16 cellular contexts compared by ENCODE assay signal in the genomic region with DNA sequence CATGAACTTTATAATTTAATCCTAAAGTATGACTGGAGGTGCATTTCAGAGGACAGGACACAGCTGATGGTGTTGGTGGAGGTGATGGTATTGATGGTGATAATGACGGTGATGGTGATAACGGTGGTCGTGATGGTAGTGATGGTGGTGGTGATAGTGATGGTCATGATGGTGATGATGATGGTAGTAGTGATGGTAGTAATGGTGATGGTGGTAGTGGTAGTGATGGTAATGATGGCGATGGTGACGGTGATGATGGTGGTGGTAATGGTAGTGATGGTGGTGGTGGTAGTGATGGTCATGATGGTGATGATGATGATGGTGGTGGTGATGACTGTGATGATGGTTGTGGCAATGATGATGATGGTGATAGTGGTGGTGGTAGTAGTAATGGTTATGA. TPM values are rescaled to one million over a fixed set of nuclear protein-coding genes. Genes with fewer than 3 reads are reported as not detected.
DNase-seq lines count a peak whose midpoint lies in the region; ATAC-seq and TF ChIP-seq lines count a peak whose summit lies in the region.
"Had no signal": no experiment of that assay in that cellular context is flagged by ENCODE, and none has a peak within 500 bp of the region (broad histone marks: within the 10 kb centered on the region; RNA-seq: fewer than 3 reads in every experiment).

No MANE protein-coding gene starts in this region.

- no peak for TF ChIP-seq CTCF in H9 (conservative IDR thresholded peaks at IDR 0.05)
- no peak for TF ChIP-seq CTCF in IMR-90 (conservative IDR thresholded peaks at IDR 0.05; ENCODE audit: low read depth, low read length)
- no peak for TF ChIP-seq CTCF in esophagus muscularis mucosa (IDR thresholded peaks at IDR 0.05)

- peaks cover 5 to 6% of the 10 kb centered on the region in 2 experiments; a peak in 4 of 5 replicates for H3K9me3 Mint-ChIP-seq in H9

- H3K36me3 Mint-ChIP-seq in H9 (ENCODE audit: insufficient read depth in 1 of 3, low read depth in 3 of 3) = peaks cover 4 to 5% (median 5%) of the 10 kb centered on the region in 3 experiments; a peak in 6 of 7 replicates

- H2AK5ac ChIP-seq in H9 (ENCODE audit: insufficient read length, low read length) = no peak overlapping the region
- H2AK5ac ChIP-seq in IMR-90 (ENCODE audit: low read depth, low read length) = 0 out of 2 replicates have a peak overlapping the region, but pooled peaks have one; percentile 0

- no peak overlapping the region for H3K14ac ChIP-seq in H9 (ENCODE audit: insufficient read depth, low read length)
- no peak overlapping the region for H3K14ac ChIP-seq in IMR-90 (replicated peaks; ENCODE audit: low read depth, low read length)

- H2BK15ac ChIP-seq in H9 (ENCODE audit: low read depth, low read length) (no peak overlapping the region), IMR-90 (ENCODE audit: low read depth, low read length) (no peak overlapping the region)

- H3K27me3 Mint-ChIP-seq in H9 (ENCODE audit: low read depth) = peaks cover 68% of the 10 kb centered on the region
- H3K27me3 Mint-ChIP-seq: CD4-positive, alpha-beta T cell had no signal

- DNase-seq in H9 (no peak), IMR-90 (no peak), esophagus muscularis mucosa (ENCODE audit: extremely low spot score) (peak; percentile 24), HPDE6-E6E7 (ENCODE audit: extremely low spot score) (no peak), RKO (ENCODE audit: low spot score) (no peak)
- DNase-seq: ACHN; BE2C; C1 segment of cervical spinal cord; CD4-positive, alpha-beta T cell; DMS153; DMS79; GDM1; GM23248 had no signal

- H4K20me1 ChIP-seq in H9 (ENCODE audit: control insufficient read depth, insufficient read depth, insufficient read length) = no peaks in the 10 kb centered on the region
- H4K20me1 ChIP-seq in IMR-90 (ENCODE audit: insufficient read depth, low read length) = no peaks in the 10 kb centered on the region

- ATAC-seq in IMR-90 (ENCODE audit: low read depth) (no peak), GM21526 (IDR thresholded peaks at IDR 0.05; ENCODE audit: low FRiP score, unreplicated experiment) (no peak)
- ATAC-seq: HCT116 had no signal

- no peak overlapping the region for H2BK20ac ChIP-seq in H9 (ENCODE audit: low read depth, low read length, poor library complexity, severe bottlenecking)
- no peak overlapping the region for H2BK20ac ChIP-seq in IMR-90 (ENCODE audit: low read depth, low read length)

- H3K27ac Mint-ChIP-seq in H9 = no peak overlapping the region
- H3K27ac Mint-ChIP-seq: CD4-positive, alpha-beta T cell had no signal

- no CpG with 5 or more reads among the region's 5 CpGs for WGBS in H9 (ENCODE audit: extremely low coverage, insufficient read length, low lambda C conversion rate)
- WGBS in IMR-90 (ENCODE audit: extremely low coverage in 2 of 2, insufficient read length in 1 of 2), 2 experiments = 90% methylated on average over 5 of the region's 5 CpGs; no CpG with 5 or more reads in 1 of the 2 experiments
- WGBS in esophagus muscularis mucosa = 99% methylated on average over 5 of the region's 5 CpGs

- H3K79me2 ChIP-seq in H9 (ENCODE audit: insufficient read depth, low read length) = no peaks in the 10 kb centered on the region

- H3K4me3 Mint-ChIP-seq in H9 = no peak overlapping the region; a peak in 1 of 5 replicates
- H3K4me3 Mint-ChIP-seq: CD4-positive, alpha-beta T cell had no signal

- H3K9ac ChIP-seq in H9 (ENCODE audit: extremely low read depth, insufficient read length, low read length) (no peak overlapping the region), IMR-90 (ENCODE audit: low read depth, low read length) (no peak overlapping the region)
- H3K9ac ChIP-seq: GM23248, KMS-11 had no signal

- H3K4me3 ChIP-seq in IMR-90 (ENCODE audit: insufficient read depth, low read depth, low read length) (no peak overlapping the region), esophagus muscularis mucosa (no peak overlapping the region)
- H3K4me3 ChIP-seq: GM23248 had no signal

- H3K27me3 ChIP-seq in H9 (ENCODE audit: insufficient read depth, low read length) (no peaks in the 10 kb centered on the region), IMR-90 (ENCODE audit: control insufficient read depth, insufficient read depth, low read length) (no peaks in the 10 kb centered on the region; the same call in 1 of the 2 replicates), esophagus muscularis mucosa (no peaks in the 10 kb centered on the region)
- H3K27me3 ChIP-seq: BE2C had no signal

- peaks cover 22 to 30% of the 10 kb centered on the region in 2 experiments for H3K4me1 Mint-ChIP-seq in H9

- no peak overlapping the region for H3K23ac ChIP-seq in H9 (ENCODE audit: insufficient read length, low read depth, low read length)
- no peak overlapping the region for H3K23ac ChIP-seq in IMR-90 (ENCODE audit: low read depth, low read length)

- no peaks in the 10 kb centered on the region for H3K9me3 ChIP-seq in H9 (ENCODE audit: control insufficient read depth, low read depth, low read length)
- H3K9me3 ChIP-seq in IMR-90 (ENCODE audit: control insufficient read depth, insufficient read depth, low read length) = no peaks in the 10 kb centered on the region
- no peaks in the 10 kb centered on the region for H3K9me3 ChIP-seq in esophagus muscularis mucosa
- H3K9me3 ChIP-seq: BE2C had no signal

- intact Hi-C loops in IMR-90 (cut with micrococcal nuclease) = no loop called here
- intact Hi-C loops in esophagus muscularis mucosa (cut with DNase I) = no loop called here

- H3T11ph ChIP-seq in H9 (ENCODE audit: low read length) = no peak overlapping the region

- H3K4ac ChIP-seq in H9 (ENCODE audit: low read depth, low read length) = no peak overlapping the region
- H3K4ac ChIP-seq in IMR-90 (ENCODE audit: low read depth, low read length) = no peak overlapping the region

- TF ChIP-seq POLR2A in IMR-90 (IDR thresholded peaks at IDR 0.05; ENCODE audit: low read depth, low read length) = no peak
- no peak for TF ChIP-seq POLR2A in esophagus muscularis mucosa (IDR thresholded peaks at IDR 0.05; ENCODE audit: low read depth)

- TF ChIP-seq RAD21 in IMR-90 (IDR thresholded peaks at IDR 0.05; ENCODE audit: low read length) = no peak

- POLR2A ChIA-PET in IMR-90 (lab: Charles Lee; ENCODE audit: unreplicated experiment) = no interaction called here

- H2BK5ac ChIP-seq in H9 (ENCODE audit: insufficient read length, low read length) (no peak overlapping the region), IMR-90 (ENCODE audit: low read depth, low read length, poor library complexity, severe bottlenecking) (no peak overlapping the region)

- H3K56ac ChIP-seq in H9 (ENCODE audit: insufficient read length, low read depth, low read length) (no peak overlapping the region), IMR-90 (ENCODE audit: extremely low read depth, insufficient read depth, low read length) (no peak overlapping the region)

- H2BK120ac ChIP-seq in H9 (ENCODE audit: low read depth, low read length, poor library complexity, severe bottlenecking) = no peak overlapping the region
- no peak overlapping the region for H2BK120ac ChIP-seq in IMR-90 (ENCODE audit: low read depth, low read length)

- H2AFZ ChIP-seq in H9 (ENCODE audit: low read length) (no peak overlapping the region), IMR-90 (replicated peaks; ENCODE audit: low read length, poor library complexity) (no peak overlapping the region)
- H2AFZ ChIP-seq: GM23248 had no signal

- H3K27ac ChIP-seq in H9 (ENCODE audit: insufficient read length, low read depth, low read length) (no peak overlapping the region), IMR-90 (ENCODE audit: insufficient read depth, low read length) (no peak overlapping the region), esophagus muscularis mucosa (replicated peaks in 1 of 4) (no peak overlapping the region)
- H3K27ac ChIP-seq: GM23248, KMS-11 had no signal

- H3K4me1 ChIP-seq in H9 (ENCODE audit: insufficient read depth, low read length) = peaks cover 4% of the 10 kb centered on the region; the same call in 1 of the 2 replicates
- H3K4me1 ChIP-seq in IMR-90 (ENCODE audit: control insufficient read depth, insufficient read depth, low read length) = no peaks in the 10 kb centered on the region; the same call in 1 of the 2 replicates
- H3K4me1 ChIP-seq in esophagus muscularis mucosa = no peaks in the 10 kb centered on the region
- H3K4me1 ChIP-seq: BE2C had no signal

- no peak overlapping the region for H4K91ac ChIP-seq in H9 (ENCODE audit: insufficient read length, low read depth, low read length)
- H4K91ac ChIP-seq in IMR-90 (ENCODE audit: insufficient read depth, low read depth, low read length) = no peak overlapping the region

- TF ChIP-seq EP300 in esophagus muscularis mucosa (IDR thresholded peaks at IDR 0.05) = no peak

- no peak overlapping the region for H3K18ac ChIP-seq in H9 (ENCODE audit: insufficient read length, low read depth, low read length)
- H3K18ac ChIP-seq in IMR-90 (ENCODE audit: low read depth, low read length) = no peak overlapping the region

- H2AK9ac ChIP-seq in IMR-90 (replicated peaks; ENCODE audit: low read depth, low read length, poor library complexity) = no peak overlapping the region

- no peaks in the 10 kb centered on the region for H3K9me1 ChIP-seq in IMR-90 (ENCODE audit: insufficient read depth, low read length)

- peak overlapping the region; percentile 21 for H4K8ac ChIP-seq in H9 (replicated peaks; ENCODE audit: insufficient read length, low read depth, low read length)
- H4K8ac ChIP-seq in IMR-90 (ENCODE audit: low read depth in 2 of 2, low read length in 2 of 2) = no peak overlapping the region

- no peak overlapping the region for H2BK12ac ChIP-seq in H9 (ENCODE audit: insufficient read length, low read depth, low read length)

- in situ Hi-C loops in IMR-90 (cut with MboI; ENCODE audit: low sequenced_read_pairs) = no loop called here

- H3K4me2 ChIP-seq in H9 (ENCODE audit: insufficient read depth, insufficient read length, low read length) (no peak overlapping the region), IMR-90 (ENCODE audit: low read depth, low read length) (no peak overlapping the region)
- H3K4me2 ChIP-seq: KMS-11 had no signal

- no peaks in the 10 kb centered on the region for H3K36me3 ChIP-seq in IMR-90 (ENCODE audit: control insufficient read depth, insufficient read depth, low read length)
- H3K36me3 ChIP-seq in esophagus muscularis mucosa = peaks cover 0 to 13% (median 3%) of the 10 kb centered on the region in 4 donors
- H3K36me3 ChIP-seq: BE2C had no signal

- dilution Hi-C loops in IMR-90 (cut with HindIII; ENCODE audit: low sequenced_read_pairs, unreplicated experiment) = no loop called here

- H3K79me1 ChIP-seq in H9 (ENCODE audit: insufficient read depth, low read depth, low read length, poor library complexity, severe bottlenecking) (no peaks in the 10 kb centered on the region), IMR-90 (ENCODE audit: low read depth in 1 of 2, low read length in 2 of 2) (no peaks in the 10 kb centered on the region)

- no peaks in the 10 kb centered on the region for H3K23me2 ChIP-seq in H9 (ENCODE audit: insufficient read length, low read depth, low read length, poor library complexity, severe bottlenecking)

- no peak overlapping the region for H4K5ac ChIP-seq in H9 (ENCODE audit: insufficient read length, low read depth, low read length)
- H4K5ac ChIP-seq in IMR-90 (ENCODE audit: low read depth, low read length) = no peak overlapping the region

- no TSS peak for BruUV-seq in IMR-90 (replicated peaks; lab: Mats Ljungman, UMichigan)

- CTCF ChIA-PET in IMR-90 (lab: Yijun Ruan, JAX) = no interaction called here

RNA-seq across cellular contexts. Expression of a gene that starts 40.4 kb away (rescaled TPM):
- total RNA-seq in H9 (2021) = 0.57 and 0.79 TPM in 2 replicates
- 0.56 and 0.72 TPM in 2 replicates for total RNA-seq in IMR-90 (2012; rRNA removed)
- 1.0 and 2.1 TPM in 2 replicates for polyA plus RNA-seq in IMR-90 (2012; rRNA removed)
- 1.2 and 1.3 TPM in 2 replicates for polyA plus RNA-seq in IMR-90 (2012; cell fraction: cytosol; rRNA removed)
- polyA plus RNA-seq in IMR-90 (2012; cell fraction: nucleus; rRNA removed; ENCODE audit: low replicate concordance) = 1.6 and 1.8 TPM in 2 replicates
- total RNA-seq in esophagus muscularis mucosa = 10 to 100 TPM in 1 of 4 donors, 1 to 10 TPM in 3; 5.6 to 10.5 (median 6.5) TPM
